In genomic region chr17:14070344-14071007, GRCh38 we compare ENCODE assay signal across 1 cellular context.
TF ChIP-seq lines count a peak whose summit lies in the region.

No MANE protein-coding gene starts in this region.

TF ChIP-seq in WTC11, 78 proteins besides CTCF, POLR2A, EP300 and RAD21 (continued from another document):
- TF ChIP-seq ZNF532 (CRISPR knock-in tag; IDR thresholded peaks at IDR 0.05; ENCODE audit: borderline replicate concordance) (no peak), JAZF1 (CRISPR knock-in tag; IDR thresholded peaks at IDR 0.05) (no peak)
